Comparison of ENCODE assay signal across 11 cellular contexts in the genomic region with DNA sequence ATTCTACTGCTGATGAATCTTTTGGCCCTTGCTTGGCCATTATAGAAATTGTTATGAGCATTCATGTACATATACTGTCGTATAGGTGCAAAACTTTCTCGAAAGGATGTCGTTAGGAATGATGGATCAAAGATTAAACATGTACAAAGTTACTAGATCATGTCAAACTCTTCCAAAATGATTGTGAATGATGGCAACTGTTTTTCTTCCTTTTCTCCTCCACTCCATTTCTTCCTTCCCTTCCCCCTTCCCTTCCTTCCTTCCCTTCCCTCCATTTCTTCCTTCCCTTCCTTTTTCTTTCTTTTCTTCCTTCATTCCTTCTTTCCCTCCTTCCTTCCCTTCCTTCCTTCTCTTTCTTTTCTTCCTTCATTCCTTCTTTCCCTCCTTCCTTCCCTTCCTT.
"Had no signal": no experiment of that assay in that cellular context is flagged by ENCODE, and none has a peak within 500 bp of the region (broad histone marks: within the 10 kb centered on the region; RNA-seq: fewer than 3 reads in every experiment).

No MANE protein-coding gene starts in this region.

- H3K27ac ChIP-seq: GM23248 had no signal

- DNase-seq: GM23248, GOT3, H7, H9, HCEC 1CT, HFFc6 had no signal

- H3K4me3 ChIP-seq: GM23248, GM23338, HAP-1 had no signal

- H3K4me1 ChIP-seq: HAP-1 had no signal

- H3K4me1 Mint-ChIP-seq: H9 had no signal

- H3K4me3 Mint-ChIP-seq: GM23338, H9, HFFc6 had no signal

- FAIRE-seq: H1, H54 had no signal

- H3K27ac Mint-ChIP-seq: GM23338, H9, HFFc6 had no signal

- H3K9ac ChIP-seq: GM23248 had no signal

- H3K4me2 ChIP-seq: GM23338 had no signal

- H3K9me3 ChIP-seq: HAP-1 had no signal

- H3K9me3 Mint-ChIP-seq: GM23338, HFFc6 had no signal

- H2AFZ ChIP-seq: GM23248, GM23338 had no signal

- H3K36me3 ChIP-seq: HAP-1 had no signal

- ATAC-seq: GM23338, HCT116 had no signal
